In the genomic region with DNA sequence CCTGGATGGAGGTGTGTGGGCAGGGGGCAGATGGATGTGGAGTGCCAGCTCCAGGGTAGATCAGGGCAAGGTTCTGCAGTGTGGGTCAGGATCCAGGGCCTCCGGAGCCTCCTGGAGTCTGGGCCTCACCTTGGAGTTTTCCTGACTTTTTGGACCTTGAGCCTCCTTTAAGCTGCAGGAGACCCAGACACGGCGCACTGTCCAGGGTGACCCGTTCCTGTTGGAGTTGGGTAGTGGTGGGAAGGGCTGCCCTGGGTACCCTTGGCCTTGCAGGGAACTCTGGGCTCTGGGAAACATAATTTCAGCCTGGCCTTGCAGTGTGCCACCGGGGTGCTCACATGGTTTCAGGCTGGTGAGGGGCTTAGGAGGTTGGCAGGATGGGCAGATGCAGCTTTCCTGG, we compare ENCODE assay signal across 13 cellular contexts. TPM values are rescaled to one million over a fixed set of nuclear protein-coding genes. Genes with fewer than 3 reads are reported as not detected.
DNase-seq lines count a peak whose midpoint lies in the region; ATAC-seq and TF ChIP-seq lines count a peak whose summit lies in the region.
"Had no signal": no experiment of that assay in that cellular context is flagged by ENCODE, and none has a peak within 500 bp of the region (broad histone marks: within the 10 kb centered on the region; RNA-seq: fewer than 3 reads in every experiment).

No MANE protein-coding gene starts in this region.

- H3K27me3 Mint-ChIP-seq in Calu3 (ENCODE audit: unreplicated experiment): no peaks in the 10 kb centered on the region
- no peaks in the 10 kb centered on the region for H3K27me3 Mint-ChIP-seq in brain
- H3K27me3 Mint-ChIP-seq in nephron (ENCODE audit: low read depth): no peaks in the 10 kb centered on the region
- no peaks in the 10 kb centered on the region for H3K27me3 Mint-ChIP-seq in activated naive CD8-positive, alpha-beta T cell treated with anti-CD3 and anti-CD28 coated beads, Interleukin-2, amount 50 U/mL, for 24 hours
- H3K27me3 Mint-ChIP-seq: activated CD8-positive, alpha-beta memory T cell treated with anti-CD3 and anti-CD28 coated beads, Interleukin-2, amount 10 ng/mL, durations not matched to agents 7 days and 5 days had no signal

- CTCF ChIA-PET in Calu3 (lab: Charles Lee): interaction anchor here (1.3 kb wide), 2 partner anchors 18 to 37 kb away, joined by 3 read pairs; no protein-coding TSS in a partner anchor

- no peak for DNase-seq in Calu3
- no peak for DNase-seq in GM03348 (ENCODE audit: low spot score)
- no peak for DNase-seq in activated naive CD8-positive, alpha-beta T cell treated with anti-CD3 and anti-CD28 coated beads, Interleukin-2, amount 50 U/mL, for 24 hours
- DNase-seq in UCSD-AML1 (lab: John Stamatoyannopoulos, UW; ENCODE audit: unreplicated experiment): no peak
- DNase-seq: activated CD8-positive, alpha-beta memory T cell treated with anti-CD3 and anti-CD28 coated beads, Interleukin-2, amount 10 ng/mL, durations not matched to agents 7 days and 5 days; COR-L47; effector CD4-positive, alpha-beta T cell; NCI-H2029 treated with DMSO at 0.1 percent for 48 hours; NCI-H526 treated with DMSO at 0.1 percent for 48 hours; stimulated activated CD4-positive, alpha-beta T cell treated with anti-CD3 and anti-CD28 coated beads, Interleukin-4, amount 100 ng/mL, for 4 hours had no signal

- no TSS peak for BruUV-seq in Calu3 (replicated peaks; lab: Mats Ljungman, UMichigan)

- ATAC-seq in activated naive CD8-positive, alpha-beta T cell treated with anti-CD3 and anti-CD28 coated beads, Interleukin-2, amount 50 U/mL, for 24 hours: no peak
- ATAC-seq: activated CD8-positive, alpha-beta memory T cell treated with anti-CD3 and anti-CD28 coated beads, Interleukin-2, amount 10 ng/mL, durations not matched to agents 7 days and 5 days had no signal

- peaks cover 61% of the 10 kb centered on the region for H3K4me1 Mint-ChIP-seq in Calu3 (ENCODE audit: low read depth, unreplicated experiment)
- H3K4me1 Mint-ChIP-seq in brain: peaks cover 79% of the 10 kb centered on the region
- peaks cover 64% of the 10 kb centered on the region for H3K4me1 Mint-ChIP-seq in nephron
- peaks cover 20% of the 10 kb centered on the region for H3K4me1 Mint-ChIP-seq in activated naive CD8-positive, alpha-beta T cell treated with anti-CD3 and anti-CD28 coated beads, Interleukin-2, amount 50 U/mL, for 24 hours

- H3K27ac Mint-ChIP-seq in Calu3 (ENCODE audit: unreplicated experiment): peak overlapping the region; percentile 92
- peak overlapping the region in 3 of 5 experiments; percentile 11 to 92 (median 77) for H3K27ac Mint-ChIP-seq in brain
- peak overlapping the region; percentile 61 to 98 (median 96) for H3K27ac Mint-ChIP-seq in nephron
- no peak overlapping the region for H3K27ac Mint-ChIP-seq in activated naive CD8-positive, alpha-beta T cell treated with anti-CD3 and anti-CD28 coated beads, Interleukin-2, amount 50 U/mL, for 24 hours
- H3K27ac Mint-ChIP-seq: activated CD8-positive, alpha-beta memory T cell treated with anti-CD3 and anti-CD28 coated beads, Interleukin-2, amount 10 ng/mL, durations not matched to agents 7 days and 5 days had no signal

- TF ChIP-seq CTCF in Calu3 (IDR thresholded peaks at IDR 0.05; ENCODE audit: unreplicated experiment) (no peak), brain (conservative IDR thresholded peaks at IDR 0.05) (no peak), nephron (IDR thresholded peaks at IDR 0.05; ENCODE audit: unreplicated experiment in 3 of 3) (no peak)

- peak overlapping the region; percentile 85 for H3K4me3 Mint-ChIP-seq in Calu3 (ENCODE audit: low read depth, unreplicated experiment)
- no peak overlapping the region for H3K4me3 Mint-ChIP-seq in brain
- no peak overlapping the region for H3K4me3 Mint-ChIP-seq in nephron
- no peak overlapping the region for H3K4me3 Mint-ChIP-seq in activated naive CD8-positive, alpha-beta T cell treated with anti-CD3 and anti-CD28 coated beads, Interleukin-2, amount 50 U/mL, for 24 hours
- H3K4me3 Mint-ChIP-seq: activated CD8-positive, alpha-beta memory T cell treated with anti-CD3 and anti-CD28 coated beads, Interleukin-2, amount 10 ng/mL, durations not matched to agents 7 days and 5 days had no signal

- H3K36me3 Mint-ChIP-seq in Calu3 (ENCODE audit: insufficient read depth, unreplicated experiment): peaks cover 27% of the 10 kb centered on the region
- H3K36me3 Mint-ChIP-seq in brain: no peaks in the 10 kb centered on the region
- no peaks in the 10 kb centered on the region for H3K36me3 Mint-ChIP-seq in nephron (ENCODE audit: low read depth)
- no peaks in the 10 kb centered on the region for H3K36me3 Mint-ChIP-seq in activated naive CD8-positive, alpha-beta T cell treated with anti-CD3 and anti-CD28 coated beads, Interleukin-2, amount 50 U/mL, for 24 hours (ENCODE audit: low read depth)
- H3K36me3 Mint-ChIP-seq: activated CD8-positive, alpha-beta memory T cell treated with anti-CD3 and anti-CD28 coated beads, Interleukin-2, amount 10 ng/mL, durations not matched to agents 7 days and 5 days had no signal

- no peaks in the 10 kb centered on the region for H3K9me3 Mint-ChIP-seq in Calu3 (ENCODE audit: low read depth, unreplicated experiment)
- H3K9me3 Mint-ChIP-seq in brain: no peaks in the 10 kb centered on the region
- H3K9me3 Mint-ChIP-seq in nephron: no peaks in the 10 kb centered on the region
- no peaks in the 10 kb centered on the region for H3K9me3 Mint-ChIP-seq in activated naive CD8-positive, alpha-beta T cell treated with anti-CD3 and anti-CD28 coated beads, Interleukin-2, amount 50 U/mL, for 24 hours

- intact Hi-C loops in Calu3 (cut with micrococcal nuclease; ENCODE audit: unreplicated experiment): loop anchor here (2.0 kb wide), 1 partner anchor 37 kb away; no protein-coding TSS in a partner anchor

RNA-seq across cellular contexts. Expression of a gene that starts 17.0 kb away (rescaled TPM):
- total RNA-seq in Calu3 (2022): 33.0 and 51.5 TPM in 2 replicates
- 19.3 TPM for polyA plus RNA-seq in brain (ENCODE audit: insufficient read depth, low read depth, low replicate concordance)
- total RNA-seq: RPMI7951 had no signal

RNA-seq across cellular contexts. Expression of a gene that starts 28.2 kb away (rescaled TPM):
- 39.2 and 44.3 TPM in 2 replicates for total RNA-seq in Calu3 (2022)
- polyA plus RNA-seq in brain (ENCODE audit: insufficient read depth, low read depth, low replicate concordance): 22.5 TPM

RNA-seq across cellular contexts. Expression of a gene that starts 46.5 kb away (rescaled TPM):
- 294 and 372 TPM in 2 replicates for total RNA-seq in Calu3 (2022)
- 435 TPM for polyA plus RNA-seq in brain (ENCODE audit: insufficient read depth, low read depth, low replicate concordance)

RNA-seq across cellular contexts. Expression of a gene that starts 58.7 kb away (rescaled TPM):
- 82.9 and 87.7 TPM in 2 replicates for total RNA-seq in Calu3 (2022)
- 116 TPM for polyA plus RNA-seq in brain (ENCODE audit: insufficient read depth, low read depth, low replicate concordance)
